Comparison of ENCODE assay signal across 13 cellular contexts in genomic region chr13:77981191-77981925, GRCh38.
DNase-seq lines count a peak whose midpoint lies in the region; TF ChIP-seq lines count a peak whose summit lies in the region.
"Had no signal": no experiment of that assay in that cellular context is flagged by ENCODE, and none has a peak within 500 bp of the region (broad histone marks: within the 10 kb centered on the region; RNA-seq: fewer than 3 reads in every experiment).

No MANE protein-coding gene starts in this region.

- no peaks in the 10 kb centered on the region for H3K79me2 ChIP-seq in SK-N-SH (ENCODE audit: insufficient read depth)
- H3K79me2 ChIP-seq in fibroblast of lung (ENCODE audit: control insufficient read depth, insufficient read depth, low read length): no peaks in the 10 kb centered on the region

- CTCF ChIA-PET in SK-N-SH (lab: Yijun Ruan, JAX): no interaction called here

- H2BK12ac ChIP-seq in neuronal stem cell (ENCODE audit: low read length): no peak overlapping the region

- no peak overlapping the region for H2AK5ac ChIP-seq in neuronal stem cell (ENCODE audit: low read depth, low read length)

- H3K36me3 ChIP-seq in SK-N-SH (replicated peaks in 1 of 2; ENCODE audit: control insufficient read depth in 1 of 2, insufficient read depth in 2 of 2, low read length in 1 of 2) (no peaks in the 10 kb centered on the region), fibroblast of lung (ENCODE audit: control insufficient read depth, insufficient read depth, low read length) (no peaks in the 10 kb centered on the region), neuronal stem cell (replicated peaks in 1 of 2; ENCODE audit: control insufficient read depth in 2 of 2, insufficient read depth in 2 of 2, low read length in 2 of 2) (no peaks in the 10 kb centered on the region)
- H3K36me3 ChIP-seq: WERI-Rb-1 had no signal

- H3K9ac ChIP-seq in SK-N-SH: peak overlapping the region; percentile 1; the same call in 1 of the 2 replicates
- H3K9ac ChIP-seq in fibroblast of lung (ENCODE audit: insufficient read depth, low read length): no peak overlapping the region
- no peak overlapping the region for H3K9ac ChIP-seq in neuronal stem cell (ENCODE audit: low read depth, low read length, poor library complexity)

- no peak for TF ChIP-seq EP300 in SK-N-SH (IDR thresholded peaks at IDR 0.05; ENCODE audit: borderline replicate concordance in 1 of 2, low read depth in 1 of 2, low read length in 1 of 2)

- H4K8ac ChIP-seq in neuronal stem cell (ENCODE audit: low read depth, low read length): no peak overlapping the region

- H3K4me3 ChIP-seq in SK-N-SH (ENCODE audit: low read depth in 2 of 2, low read length in 1 of 2) (no peak overlapping the region), fibroblast of lung (replicated peaks in 1 of 4; ENCODE audit: control extremely low read depth in 1 of 4, insufficient read depth in 1 of 4, low read depth in 3 of 4, low read length in 4 of 4) (no peak overlapping the region), neuronal stem cell (ENCODE audit: low read length in 2 of 2) (no peak overlapping the region)
- H3K4me3 ChIP-seq: SK-N-MC had no signal

- H3K27ac ChIP-seq in SK-N-SH (ENCODE audit: low read depth in 2 of 2, low read length in 1 of 2) (peak overlapping the region; percentile 22 to 66; a peak in 3 of 4 replicates), fibroblast of lung (ENCODE audit: insufficient read depth, low read length) (no peak overlapping the region), neuronal stem cell (replicated peaks; ENCODE audit: low read length) (no peak overlapping the region)
- H3K27ac ChIP-seq: WERI-Rb-1 had no signal

- no peaks in the 10 kb centered on the region for H3K9me3 ChIP-seq in SK-N-SH
- H3K9me3 ChIP-seq in fibroblast of lung (ENCODE audit: control insufficient read depth, insufficient read depth, low read depth, low read length): no peaks in the 10 kb centered on the region
- peaks cover 0 to 10% of the 10 kb centered on the region in 2 donors for H3K9me3 ChIP-seq in neuronal stem cell (replicated peaks in 1 of 2; ENCODE audit: control insufficient read depth in 2 of 2, insufficient read depth in 1 of 2, low read depth in 1 of 2, low read length in 2 of 2)

- no peak overlapping the region for H4K91ac ChIP-seq in neuronal stem cell (ENCODE audit: low read depth, low read length, poor library complexity)

- H3K14ac ChIP-seq in neuronal stem cell (ENCODE audit: low read length): no peak overlapping the region

- TF ChIP-seq RAD21 in SK-N-SH (IDR thresholded peaks at IDR 0.05; ENCODE audit: low read length): no peak

- H2BK120ac ChIP-seq in neuronal stem cell (ENCODE audit: low read depth, low read length): no peak overlapping the region

- no peak overlapping the region for H3K18ac ChIP-seq in neuronal stem cell (ENCODE audit: low read length)

- H3K9me2 ChIP-seq in SK-N-SH: no peaks in the 10 kb centered on the region

- TF ChIP-seq CTCF in SK-N-SH (IDR thresholded peaks at IDR 0.05) (no peak), fibroblast of lung (conservative IDR thresholded peaks at IDR 0.05 in 1 of 2, IDR thresholded peaks at IDR 0.05 in 1 of 2; ENCODE audit: low read depth in 1 of 2, low read length in 2 of 2) (no peak)

- no peaks in the 10 kb centered on the region for H4K20me1 ChIP-seq in SK-N-SH (ENCODE audit: insufficient read depth)
- no peaks in the 10 kb centered on the region for H4K20me1 ChIP-seq in fibroblast of lung (ENCODE audit: control insufficient read depth, extremely low read depth, insufficient read depth, low read length)

- no peak overlapping the region for H3K23ac ChIP-seq in neuronal stem cell (ENCODE audit: low read depth, low read length, poor library complexity)

- H3K27me3 ChIP-seq in SK-N-SH (ENCODE audit: insufficient read depth) (no peaks in the 10 kb centered on the region), fibroblast of lung (ENCODE audit: control insufficient read depth, insufficient read depth, low read length) (no peaks in the 10 kb centered on the region), neuronal stem cell (ENCODE audit: control insufficient read depth in 3 of 3, insufficient read depth in 3 of 3, low read depth in 1 of 3, low read length in 3 of 3) (no peaks in the 10 kb centered on the region)

- no peak overlapping the region for H3K4ac ChIP-seq in neuronal stem cell (ENCODE audit: low read length)

- H3K4me1 ChIP-seq in SK-N-SH (ENCODE audit: control insufficient read depth in 1 of 2, insufficient read depth in 2 of 2, low read depth in 1 of 2, low read length in 1 of 2) (peaks cover 0 to 13% of the 10 kb centered on the region in 2 experiments; a peak in 2 of 4 replicates), fibroblast of lung (ENCODE audit: control insufficient read depth, extremely low read depth, insufficient read depth, low read length) (no peaks in the 10 kb centered on the region), neuronal stem cell (ENCODE audit: control insufficient read depth in 2 of 2, insufficient read depth in 1 of 2, low read depth in 1 of 2, low read length in 2 of 2) (peaks cover 2 to 4% of the 10 kb centered on the region in 2 donors)

- H2BK5ac ChIP-seq in neuronal stem cell (ENCODE audit: low read length): no peak overlapping the region

- 0 out of 2 replicates have a peak overlapping the region, but pooled peaks have one; percentile 6 for H3K4me2 ChIP-seq in SK-N-SH
- H3K4me2 ChIP-seq in fibroblast of lung (ENCODE audit: extremely low read depth, insufficient read depth, low read length): no peak overlapping the region
- no peak overlapping the region for H3K4me2 ChIP-seq in neuronal stem cell (ENCODE audit: insufficient read depth, low read length, poor library complexity, severe bottlenecking)

- no peaks in the 10 kb centered on the region for H3F3A ChIP-seq in SK-N-SH (replicated peaks; ENCODE audit: insufficient read depth)

- H2AFZ ChIP-seq in SK-N-SH (ENCODE audit: low read depth) (peak overlapping the region; percentile 83), fibroblast of lung (ENCODE audit: low read length) (peak overlapping the region; percentile 40), neuronal stem cell (ENCODE audit: low read length) (peak overlapping the region; percentile 70)

- POLR2A ChIA-PET in SK-N-SH (lab: Yijun Ruan, JAX): no interaction called here

- WGBS in SK-N-SH (ENCODE audit: low lambda C conversion rate): 3% methylated on average over 1 of the region's 1 CpG
- WGBS in neuronal stem cell (ENCODE audit: extremely low coverage in 2 of 2, insufficient read length in 2 of 2, insufficient replicate concordance in 1 of 2), 2 donors: no CpG with 5 or more reads among the region's 1 CpG

- H2BK15ac ChIP-seq in neuronal stem cell (ENCODE audit: low read length): no peak overlapping the region

- no peaks in the 10 kb centered on the region for H3K79me1 ChIP-seq in neuronal stem cell (ENCODE audit: low read depth, low read length)

- peak; percentile 5 for DNase-seq in A172 (ENCODE audit: low spot score)
- DNase-seq in SK-N-SH: no peak
- peak; percentile 23 to 59 for DNase-seq in fibroblast of lung (ENCODE audit: low read depth in 2 of 2)
- no peak for DNase-seq in neuronal stem cell (ENCODE audit: low spot score)
- no peak for DNase-seq in activated CD4-positive, alpha-beta T cell treated with anti-CD3 and anti-CD28 coated beads for 1 hour
- DNase-seq in Ammon's horn (ENCODE audit: low spot score): no peak
- no peak for DNase-seq in HUDEP-2 (lab: John Stamatoyannopoulos, UW; ENCODE audit: unreplicated experiment in 76 of 76)
- no peak for DNase-seq in nucleus accumbens (lab: John Stamatoyannopoulos, UW)
- DNase-seq: activated naive CD4-positive, alpha-beta T cell treated with Interleukin-2 at 50 U/mL for 16 hours; naive B cell; small intestine; WERI-Rb-1 had no signal

TF ChIP-seq in SK-N-SH, 30 proteins besides CTCF, POLR2A, EP300 and RAD21:
- TF ChIP-seq MEF2A (IDR thresholded peaks at IDR 0.05; ENCODE audit: borderline replicate concordance, low read depth) (no peak), FOXJ3 (CRISPR knock-in tag; IDR thresholded peaks at IDR 0.05) (no peak), ZBTB33 (IDR thresholded peaks at IDR 0.05; ENCODE audit: borderline replicate concordance, low read depth) (no peak), EZH2phosphoT487 (IDR thresholded peaks at IDR 0.05; ENCODE audit: borderline replicate concordance, low read depth) (no peak), GABPA (IDR thresholded peaks at IDR 0.05; ENCODE audit: low read depth) (no peak), CHD2 (IDR thresholded peaks at IDR 0.05; ENCODE audit: low read length, partially characterized antibody) (no peak), ELF1 (IDR thresholded peaks at IDR 0.05) (no peak), FOSL2 (IDR thresholded peaks at IDR 0.05; ENCODE audit: borderline replicate concordance, low read depth) (no peak), IRF3 (IDR thresholded peaks at IDR 0.05; ENCODE audit: low read depth, low read length) (no peak)

Comparison
In these comparisons a context has a peak if more than half of its experiments do, and no peak if none do; other contexts are left out.
1. DNase-seq: peak in A172 (single experiment) and fibroblast of lung (2 of 2); none in SK-N-SH (single experiment), neuronal stem cell (single experiment), activated CD4-positive, alpha-beta T cell treated with anti-CD3 and anti-CD28 coated beads for 1 hour (single experiment), Ammon's horn (single experiment), HUDEP-2 (0 of 76) and nucleus accumbens (0 of 56).
2. H3K27ac ChIP-seq: peak in SK-N-SH (2 of 2); none in fibroblast of lung (single experiment) and neuronal stem cell (single experiment).
3. Peak in every context shown above with its lines, with median percentiles within 50 percentile points of each other: H2AFZ ChIP-seq.